1 cellular context compared by ENCODE assay signal in genomic region chr18:48422947-48423378, GRCh38.
TF ChIP-seq lines count a peak whose summit lies in the region.

No MANE protein-coding gene starts in this region.

TF ChIP-seq in IMR-90, 13 proteins besides CTCF, POLR2A, EP300 and RAD21:
- TF ChIP-seq RCOR1 (IDR thresholded peaks at IDR 0.05; ENCODE audit: insufficient replicate concordance, low read length) (no peak), RFX5 (IDR thresholded peaks at IDR 0.05; ENCODE audit: low read depth, low read length) (no peak), ELK1 (IDR thresholded peaks at IDR 0.05; ENCODE audit: borderline replicate concordance, low read depth, low read length) (no peak), SMC3 (IDR thresholded peaks at IDR 0.05; ENCODE audit: low read depth, low read length) (no peak), BHLHE40 (IDR thresholded peaks at IDR 0.05; ENCODE audit: low read depth, low read length) (no peak), MAFK (IDR thresholded peaks at IDR 0.05; ENCODE audit: low read depth, low read length) (no peak), CEBPB (IDR thresholded peaks at IDR 0.05; ENCODE audit: low read depth, low read length) (no peak), NFE2L2 (IDR thresholded peaks at IDR 0.05; ENCODE audit: low read depth, low read length) (no peak), MXI1 (IDR thresholded peaks at IDR 0.05; ENCODE audit: borderline replicate concordance, low read depth, low read length) (no peak), USF2 (IDR thresholded peaks at IDR 0.05; ENCODE audit: low read depth, low read length) (no peak)
